Comparison of ENCODE assay signal across 17 cellular contexts in the genomic region with DNA sequence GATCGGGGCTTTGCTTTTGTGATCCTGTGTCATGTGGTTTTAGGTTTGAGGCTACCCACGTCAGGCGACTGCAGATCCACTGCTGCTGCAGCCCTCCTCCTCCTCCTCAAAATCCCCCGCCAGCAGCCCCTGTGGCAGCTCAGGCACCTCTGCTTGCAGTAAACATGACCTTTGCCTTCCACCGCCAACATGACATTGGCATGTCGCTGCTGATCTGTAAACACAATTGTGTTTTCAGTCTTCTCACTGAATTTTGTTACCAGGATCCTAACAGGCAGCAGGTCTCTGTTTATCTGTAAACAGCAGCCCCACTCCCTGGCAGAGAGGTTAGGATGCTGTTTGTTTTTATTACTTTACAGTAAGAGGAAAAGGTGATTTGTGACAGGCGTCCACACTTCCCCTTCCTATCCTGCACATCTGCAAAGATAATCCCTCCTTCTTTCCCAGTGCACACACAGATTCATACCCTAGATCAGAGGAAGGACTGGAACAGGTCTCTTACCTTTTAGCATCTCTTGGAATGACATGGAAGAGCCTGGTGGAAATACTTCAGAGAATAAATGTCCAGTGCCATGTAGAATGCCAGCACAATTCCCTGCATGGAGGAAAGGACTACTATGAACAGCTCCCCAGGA.
"Had no signal": no experiment of that assay in that cellular context is flagged by ENCODE, and none has a peak within 500 bp of the region (broad histone marks: within the 10 kb centered on the region; RNA-seq: fewer than 3 reads in every experiment).

No MANE protein-coding gene starts in this region.

- H3K9me3 ChIP-seq: suprapubic skin, tibial nerve had no signal

- H3K36me3 ChIP-seq: stomach, suprapubic skin, tibial nerve had no signal

- H3K4me1 ChIP-seq: stomach, suprapubic skin, tibial nerve had no signal

- H3K27me3 ChIP-seq: tibial nerve had no signal

- H3K27ac ChIP-seq: coronary artery, stomach, suprapubic skin, tibial nerve had no signal

- DNase-seq: activated B cell treated with CpG ODN at 0.5 μM for 24 hours; activated CD4-positive, alpha-beta T cell treated with anti-CD3 and anti-CD28 coated beads for 4 hours; activated CD4-positive, alpha-beta T cell treated with anti-CD3 and anti-CD28 coated beads, Interleukin-2, amount 50 U/mL, for 48 hours; activated naive CD4-positive, alpha-beta T cell treated with Interleukin-2 at 50 U/mL for 16 hours; activated naive CD8-positive, alpha-beta T cell treated with anti-CD3 and anti-CD28 coated beads, Interleukin-2, amount 10 ng/mL, durations not matched to agents 7 days and 5 days; activated T-cell treated with anti-CD3 and anti-CD28 coated beads, Interleukin-2, amount 50 U/mL, for 48 hours; cerebellar nuclear complex; erythroblast; foreskin fibroblast; left ventricle myocardium superior; occipital lobe; small intestine; stomach; T1000 had no signal

- H3K4me3 ChIP-seq: coronary artery, stomach, suprapubic skin, tibial nerve had no signal
